In the genomic region with DNA sequence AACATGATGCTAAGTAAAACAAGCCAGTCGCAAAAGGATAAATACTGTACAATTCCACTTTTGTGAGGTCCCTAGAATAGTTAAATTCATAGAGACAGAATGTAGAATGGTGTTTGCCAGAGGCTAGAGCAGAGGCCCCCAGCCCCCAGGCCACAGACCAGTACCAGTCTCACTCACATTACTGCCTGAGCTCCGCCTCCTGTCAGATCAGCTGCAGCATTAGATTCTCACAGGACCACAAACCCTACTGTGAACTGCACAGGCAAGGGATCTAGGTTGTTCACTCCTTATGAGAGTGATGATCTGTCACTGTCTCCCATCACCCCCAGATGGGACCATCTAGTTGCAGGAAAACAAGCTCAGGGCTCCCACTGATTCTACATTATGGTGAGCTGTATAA, we compare ENCODE assay signal across 2 cellular contexts. TPM values are rescaled to one million over a fixed set of nuclear protein-coding genes. Genes with fewer than 3 reads are reported as not detected.
"Had no signal": no experiment of that assay in that cellular context is flagged by ENCODE, and none has a peak within 500 bp of the region (broad histone marks: within the 10 kb centered on the region; RNA-seq: fewer than 3 reads in every experiment).

No MANE protein-coding gene starts in this region.

RNA-seq across cellular contexts. Expression of a gene that starts 17.5 kb away (rescaled TPM):
- total RNA-seq: activated CD4-positive, alpha-beta T cell treated with anti-CD3 and anti-CD28 coated beads, Interleukin-2, amount 10 ng/mL, durations not matched to agents 24 days and 14 days; natural killer cell had no signal
